ENCODE assay signal across 22 cellular contexts in genomic region chr3:52967398-52967797, GRCh38.
"Had no signal": no experiment of that assay in that cellular context is flagged by ENCODE, and none has a peak within 500 bp of the region (broad histone marks: within the 10 kb centered on the region; RNA-seq: fewer than 3 reads in every experiment).

No MANE protein-coding gene starts in this region.

- H3K9me3 ChIP-seq: heart left ventricle, ovary, right atrium auricular region, sigmoid colon, testis, tibial nerve, upper lobe of right lung, vagina had no signal

- ATAC-seq: esophagus mucosa; heart left ventricle; left colon; left ventricle myocardium superior; natural killer cell; stimulated activated naive CD8-positive, alpha-beta T cell treated with anti-CD3 and anti-CD28 coated beads, Interleukin-15, amount 100 ng/mL, for 72 hours; upper lobe of right lung had no signal

- H3K27ac ChIP-seq: heart left ventricle, neural progenitor cell, ovary, right atrium auricular region, sigmoid colon, skin epidermis, testis, tibial nerve, upper lobe of right lung, vagina had no signal

- H3K4me2 ChIP-seq: neural progenitor cell had no signal

- H3K36me3 Mint-ChIP-seq: natural killer cell had no signal

- H3K4me3 ChIP-seq: heart left ventricle, lung, neural progenitor cell, ovary, right atrium auricular region, sigmoid colon, skin epidermis, testis, tibial nerve, upper lobe of right lung, vagina had no signal

- H3K4me1 ChIP-seq: neural progenitor cell, right atrium auricular region, sigmoid colon, testis, tibial nerve, upper lobe of right lung, vagina had no signal

- H3K4me3 Mint-ChIP-seq: natural killer cell; neural progenitor cell; stimulated activated naive CD8-positive, alpha-beta T cell treated with anti-CD3 and anti-CD28 coated beads, Interleukin-15, amount 100 ng/mL, for 72 hours had no signal

- H3K9me3 Mint-ChIP-seq: natural killer cell; stimulated activated naive CD8-positive, alpha-beta T cell treated with anti-CD3 and anti-CD28 coated beads, Interleukin-15, amount 100 ng/mL, for 72 hours had no signal

- H3K27me3 ChIP-seq: heart left ventricle, neural progenitor cell, ovary, right atrium auricular region, sigmoid colon, testis, tibial nerve, upper lobe of right lung, vagina had no signal

- H3K4me1 Mint-ChIP-seq: neural progenitor cell had no signal

- H3K9ac ChIP-seq: neural progenitor cell had no signal

- H3K36me3 ChIP-seq: neural progenitor cell, ovary, right atrium auricular region, upper lobe of right lung, vagina had no signal

- FAIRE-seq: endometrium, frontal cortex had no signal

- H3K27ac Mint-ChIP-seq: natural killer cell; neural progenitor cell; stimulated activated naive CD8-positive, alpha-beta T cell treated with anti-CD3 and anti-CD28 coated beads, Interleukin-15, amount 100 ng/mL, for 72 hours had no signal

- H2AFZ ChIP-seq: neural progenitor cell had no signal

- H3K27me3 Mint-ChIP-seq: stimulated activated naive CD8-positive, alpha-beta T cell treated with anti-CD3 and anti-CD28 coated beads, Interleukin-15, amount 100 ng/mL, for 72 hours had no signal

- DNase-seq: effector memory CD4-positive, alpha-beta T cell; heart left ventricle; hippocampal formation; left colon; left ventricle myocardium superior; natural killer cell; nucleus accumbens; ovary; sigmoid colon; stimulated activated CD4-positive, alpha-beta T cell treated with anti-CD3 and anti-CD28 coated beads, Interleukin-2, amount 100 ng/mL, for 24 hours; stimulated activated naive CD8-positive, alpha-beta T cell treated with anti-CD3 and anti-CD28 coated beads, Interleukin-15, amount 100 ng/mL, for 72 hours; testis; upper lobe of right lung had no signal
